Comparison of ENCODE assay signal across 9 cellular contexts in the genomic region with DNA sequence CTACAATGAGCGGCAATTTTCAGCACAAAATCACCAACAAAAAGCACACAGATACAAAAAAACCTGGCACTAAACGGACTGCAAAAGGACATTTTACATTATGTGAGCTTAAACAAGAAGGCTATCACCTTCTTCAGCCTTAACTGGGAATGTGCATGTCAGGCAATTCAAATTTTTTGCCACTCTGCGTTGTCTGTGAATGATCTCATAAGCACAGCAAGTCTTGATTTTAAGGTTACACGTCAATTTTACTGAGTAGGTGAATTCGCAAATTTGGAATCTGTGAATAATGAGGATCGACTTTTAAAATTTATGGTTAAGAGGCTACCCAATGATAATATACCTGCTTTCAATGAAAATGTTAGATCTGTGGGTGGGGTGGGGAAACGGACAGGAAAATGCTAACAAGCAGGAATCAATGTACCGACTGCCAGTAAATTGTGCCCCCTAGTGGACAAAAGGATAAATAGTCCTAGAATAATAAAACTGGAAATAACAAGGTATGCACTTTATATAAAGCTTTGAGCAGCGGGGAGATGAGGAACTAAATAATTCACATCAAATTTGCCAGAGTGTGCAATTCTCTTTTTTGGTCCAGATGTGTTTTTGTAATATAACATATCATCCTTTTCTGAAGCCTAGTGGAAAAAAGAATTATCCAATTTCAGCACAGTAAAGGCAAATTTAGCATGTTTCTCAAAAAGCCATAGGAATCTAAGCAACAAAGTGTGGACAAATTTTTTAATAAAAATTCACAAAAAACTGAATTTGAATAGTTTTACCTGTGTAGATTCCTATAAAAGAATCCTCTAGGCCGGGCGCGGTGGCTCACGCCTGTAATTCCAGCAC. TPM values are rescaled to one million over a fixed set of nuclear protein-coding genes. Genes with fewer than 3 reads are reported as not detected.
DNase-seq lines count a peak whose midpoint lies in the region; ATAC-seq, FAIRE-seq and TF ChIP-seq lines count a peak whose summit lies in the region.
"Had no signal": no experiment of that assay in that cellular context is flagged by ENCODE, and none has a peak within 500 bp of the region (broad histone marks: within the 10 kb centered on the region; RNA-seq: fewer than 3 reads in every experiment).

No MANE protein-coding gene starts in this region.

- peak; percentile 65 for ATAC-seq in HG03039 (IDR thresholded peaks at IDR 0.05; ENCODE audit: unreplicated experiment)
- peak; percentile 72 for ATAC-seq in GM12878

- H4K20me1 ChIP-seq in GM12878 (ENCODE audit: control insufficient read depth, insufficient read depth): no peaks in the 10 kb centered on the region

- intact Hi-C loops in GM12878 (cut with micrococcal nuclease; ENCODE audit: unreplicated experiment): loop anchor here (1.0 to 5.0 kb wide), 3 partner anchors 28 to 534 kb away; no protein-coding TSS in a partner anchor

- H3K4me2 ChIP-seq in GM12878 (ENCODE audit: control insufficient read depth, insufficient read depth): no peak overlapping the region

- no peak for TF ChIP-seq POLR2A in GM12878 (IDR thresholded peaks at IDR 0.05; ENCODE audit: low read depth, low read length)

- in situ Hi-C loops in GM12878 (cut with MboI): loop anchor here (5.0 to 10.0 kb wide), 2 partner anchors 244 to 532 kb away; no protein-coding TSS in a partner anchor

- WGBS in GM12878 (ENCODE audit: insufficient coverage, insufficient replicate concordance, low lambda C conversion rate, missing lambda C conversion rate): 55% methylated on average over 13 of the region's 13 CpGs

- no peaks in the 10 kb centered on the region for H3K9me3 ChIP-seq in GM12878 (replicated peaks; ENCODE audit: control insufficient read depth, insufficient read depth, low read length)
- no peaks in the 10 kb centered on the region for H3K9me3 ChIP-seq in stomach smooth muscle (ENCODE audit: control insufficient read depth in 2 of 2, low read length in 2 of 2)

- SMC1A ChIA-PET in GM12878 (lab: Charles Lee; ENCODE audit: uncharacterized antibody, unreplicated experiment): interaction anchor here (0.7 to 1.4 kb wide), 3 partner anchors 27 to 535 kb away, joined by 3 to 4 read pairs (median 3); no protein-coding TSS in a partner anchor

- H2AFZ ChIP-seq in GM12878 (ENCODE audit: control insufficient read depth, low read depth, low read length): peak overlapping the region; percentile 20; the same call in 1 of the 2 replicates

- POLR2A ChIA-PET in GM12878 (lab: Charles Lee): no interaction called here

- RAD21 ChIA-PET in GM12878 (lab: Charles Lee; ENCODE audit: unreplicated experiment): interaction anchor here (0.6 to 1.4 kb wide), 3 partner anchors 17 to 237 kb away, joined by 3 to 8 read pairs (median 4); no protein-coding TSS in a partner anchor

- H3K79me2 ChIP-seq in GM12878 (ENCODE audit: control insufficient read depth, insufficient read depth, low read length): no peaks in the 10 kb centered on the region

- TF ChIP-seq CTCF in GM12878 (IDR thresholded peaks at IDR 0.05 in 2 of 3, conservative IDR thresholded peaks at IDR 0.05 in 1 of 3; ENCODE audit: control insufficient read depth in 2 of 3, extremely low read depth in 1 of 3, insufficient read depth in 1 of 3, low read depth in 3 of 3, low read length in 3 of 3): peak; percentile 49 to 66 (median 64); a peak in 5 of 6 replicates

- H3K4me1 ChIP-seq in GM12878 (ENCODE audit: control insufficient read depth, insufficient read depth, low read length) (no peaks in the 10 kb centered on the region), stomach smooth muscle (ENCODE audit: control insufficient read depth, insufficient read depth, low read length) (no peaks in the 10 kb centered on the region)

- CTCF ChIA-PET in GM12878 (lab: Yijun Ruan, JAX): interaction anchor here (0.6 to 3.1 kb wide), 16 partner anchors 12 to 1779 kb away, joined by 3 to 14 read pairs (median 4); a partner anchor contains a TSS

- FAIRE-seq in GM12878 (lab: Jason Lieb, UNC): peak; percentile 74

- H3K36me3 ChIP-seq in GM12878 (ENCODE audit: control insufficient read depth in 2 of 2, insufficient read depth in 2 of 2, low read length in 1 of 2): no peaks in the 10 kb centered on the region
- no peaks in the 10 kb centered on the region for H3K36me3 ChIP-seq in stomach smooth muscle (ENCODE audit: control insufficient read depth in 2 of 2, insufficient read depth in 2 of 2, low read length in 2 of 2)

- H3K4me3 ChIP-seq in GM12878: no peak overlapping the region
- peak overlapping the region; percentile 16 to 45 for H3K4me3 ChIP-seq in stomach smooth muscle (ENCODE audit: low read length in 2 of 2)

- no peak for TF ChIP-seq EP300 in GM12878 (IDR thresholded peaks at IDR 0.05; ENCODE audit: borderline replicate concordance in 1 of 2, control insufficient read depth in 1 of 2, low read depth in 2 of 2, low read length in 2 of 2)

- no peak overlapping the region for H3K9ac ChIP-seq in GM12878 (ENCODE audit: control insufficient read depth, insufficient read depth, low read length)
- no peak overlapping the region for H3K9ac ChIP-seq in stomach smooth muscle (ENCODE audit: low read length in 2 of 2)

- BruUV-seq in GM12878 (replicated peaks; lab: Mats Ljungman, UMichigan): no TSS peak

- H3K27ac ChIP-seq in GM12878 (ENCODE audit: control insufficient read depth, insufficient read depth): no peak overlapping the region
- H3K27ac ChIP-seq in stomach smooth muscle (ENCODE audit: low read length): no peak overlapping the region

- no peaks in the 10 kb centered on the region for H3K27me3 ChIP-seq in GM12878 (replicated peaks in 1 of 2; ENCODE audit: control insufficient read depth in 2 of 2, insufficient read depth in 2 of 2, low read length in 1 of 2)
- no peaks in the 10 kb centered on the region for H3K27me3 ChIP-seq in stomach smooth muscle (ENCODE audit: control insufficient read depth in 1 of 2, insufficient read depth in 2 of 2, low read length in 2 of 2)

- peak; percentile 81 for TF ChIP-seq RAD21 in GM12878 (IDR thresholded peaks at IDR 0.05; ENCODE audit: insufficient read depth, low read depth, low read length)

- DNase-seq in SIG-M5 treated with dmso at 0.1 percent for 504 hours (lab: John Stamatoyannopoulos, UW; ENCODE audit: unreplicated experiment) (peak; percentile 55), SIG-M5 (lab: John Stamatoyannopoulos, UW) (no peak), NCI-H345 treated with DMSO at 0.1 percent for 48 hours (lab: John Stamatoyannopoulos, UW; ENCODE audit: unreplicated experiment) (peak; percentile 82), GM12878 (ENCODE audit: low read depth, low spot score) (no peak), iris pigment epithelial cell (ENCODE audit: low read depth) (peak; percentile 63)
- no peak for DNase-seq in NK-92 treated with Interleukin-12 subunit alpha and Interleukin-12 subunit beta, amount 100 ng/mL, for 24 hours (lab: John Stamatoyannopoulos, UW)
- DNase-seq: activated naive CD8-positive, alpha-beta T cell treated with anti-CD3 and anti-CD28 coated beads, Interleukin-2, amount 10 ng/mL, durations not matched to agents 7 days and 5 days had no signal

TF ChIP-seq in GM12878, 131 proteins besides CTCF, POLR2A, EP300 and RAD21:
- TF ChIP-seq RB1 (IDR thresholded peaks at IDR 0.05; ENCODE audit: borderline replicate concordance): no peak
- no peak for TF ChIP-seq HDAC6 (IDR thresholded peaks at IDR 0.05; ENCODE audit: unreplicated experiment)
- TF ChIP-seq IKZF1 (conservative IDR thresholded peaks at IDR 0.05): no peak
- no peak for TF ChIP-seq BHLHE40 (IDR thresholded peaks at IDR 0.05; ENCODE audit: borderline replicate concordance in 1 of 2, low read depth in 2 of 2, low read length in 1 of 2)
- TF ChIP-seq SMC3 (IDR thresholded peaks at IDR 0.05; ENCODE audit: borderline replicate concordance, low read length): peak; percentile 41; the same call in 1 of the 2 replicates
- TF ChIP-seq POU2F2 (IDR thresholded peaks at IDR 0.05; ENCODE audit: borderline replicate concordance, low read depth, low read length): no peak
- TF ChIP-seq, protein P1, sequence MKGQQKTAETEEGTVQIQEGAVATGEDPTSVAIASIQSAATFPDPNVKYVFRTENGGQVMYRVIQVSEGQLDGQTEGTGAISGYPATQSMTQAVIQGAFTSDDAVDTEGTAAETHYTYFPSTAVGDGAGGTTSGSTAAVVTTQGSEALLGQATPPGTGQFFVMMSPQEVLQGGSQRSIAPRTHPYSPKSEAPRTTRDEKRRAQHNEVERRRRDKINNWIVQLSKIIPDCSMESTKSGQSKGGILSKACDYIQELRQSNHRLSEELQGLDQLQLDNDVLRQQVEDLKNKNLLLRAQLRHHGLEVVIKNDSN (IDR thresholded peaks at IDR 0.05; ENCODE audit: borderline replicate concordance, extremely low read length, insufficient read depth, low read depth, low read length): no peak
- TF ChIP-seq KLF5 (IDR thresholded peaks at IDR 0.05; ENCODE audit: partially characterized antibody): no peak
TF ChIP-seq in GM12878: peak in this region for 1.

RNA-seq across cellular contexts. Expression of a gene that starts 20.5 kb away (rescaled TPM):
- not detected in 2 replicates for total RNA-seq in GM12878 (2013; cell fraction: nucleolus; rRNA removed)
- not detected in 2 replicates for total RNA-seq in GM12878 (2014; rRNA removed)
- total RNA-seq in GM12878 (2014; rRNA removed; fragmentation: Illumina TruSeq; extraction: Trizol): not detected in 2 replicates
- total RNA-seq in GM12878 (2021): not detected in 2 replicates
- not detected for polyA plus RNA-seq in GM12878 (2011; ENCODE audit: low read depth)
- polyA plus RNA-seq in GM12878 (2011; rRNA removed): 0.20 TPM in 1 of 2 replicates, not detected in the other
- polyA plus RNA-seq in GM12878 (2011; cell fraction: cytosol; rRNA removed): not detected in 2 replicates
- polyA plus RNA-seq in GM12878 (2011; cell fraction: nucleus; rRNA removed): 0.15 TPM in 1 of 2 replicates, not detected in the other
- polyA plus RNA-seq in GM12878 (2012): not detected in 2 replicates
- not detected in 2 replicates for polyA plus RNA-seq in GM12878 (2014; fragmentation: Illumina TruSeq; extraction: Trizol)
- polyA plus RNA-seq in GM12878 (2014; fragmentation: Nextera tagmentation; extraction: Ambion mirVana): not detected
- polyA plus RNA-seq in GM12878 (2014; rRNA removed): not detected in 2 replicates
- polyA plus RNA-seq in GM12878 (2016; fragmentation: Nextera tagmentation; extraction: Ambion mirVana): not detected
- not detected in 2 replicates for polyA minus RNA-seq in GM12878 (2011; rRNA and poly(A)+ RNA removed)
- polyA minus RNA-seq in GM12878 (2011; cell fraction: cytosol; rRNA and poly(A)+ RNA removed): not detected in 2 replicates
- polyA minus RNA-seq in GM12878 (2011; cell fraction: nucleus; rRNA and poly(A)+ RNA removed): not detected in 2 replicates
- total RNA-seq: activated naive CD8-positive, alpha-beta T cell treated with anti-CD3 and anti-CD28 coated beads, Interleukin-2, amount 10 ng/mL, durations not matched to agents 7 days and 5 days had no signal

Comparison
In these comparisons a context has a peak if more than half of its experiments do, and no peak if none do; other contexts are left out.
1. DNase-seq: peak in SIG-M5 treated with dmso at 0.1 percent for 504 hours (single experiment), NCI-H345 treated with DMSO at 0.1 percent for 48 hours (single experiment) and iris pigment epithelial cell (single experiment); none in SIG-M5 (single experiment), GM12878 (single experiment) and NK-92 treated with Interleukin-12 subunit alpha and Interleukin-12 subunit beta, amount 100 ng/mL, for 24 hours (single experiment).